9 cellular contexts compared by ENCODE assay signal in the genomic region with DNA sequence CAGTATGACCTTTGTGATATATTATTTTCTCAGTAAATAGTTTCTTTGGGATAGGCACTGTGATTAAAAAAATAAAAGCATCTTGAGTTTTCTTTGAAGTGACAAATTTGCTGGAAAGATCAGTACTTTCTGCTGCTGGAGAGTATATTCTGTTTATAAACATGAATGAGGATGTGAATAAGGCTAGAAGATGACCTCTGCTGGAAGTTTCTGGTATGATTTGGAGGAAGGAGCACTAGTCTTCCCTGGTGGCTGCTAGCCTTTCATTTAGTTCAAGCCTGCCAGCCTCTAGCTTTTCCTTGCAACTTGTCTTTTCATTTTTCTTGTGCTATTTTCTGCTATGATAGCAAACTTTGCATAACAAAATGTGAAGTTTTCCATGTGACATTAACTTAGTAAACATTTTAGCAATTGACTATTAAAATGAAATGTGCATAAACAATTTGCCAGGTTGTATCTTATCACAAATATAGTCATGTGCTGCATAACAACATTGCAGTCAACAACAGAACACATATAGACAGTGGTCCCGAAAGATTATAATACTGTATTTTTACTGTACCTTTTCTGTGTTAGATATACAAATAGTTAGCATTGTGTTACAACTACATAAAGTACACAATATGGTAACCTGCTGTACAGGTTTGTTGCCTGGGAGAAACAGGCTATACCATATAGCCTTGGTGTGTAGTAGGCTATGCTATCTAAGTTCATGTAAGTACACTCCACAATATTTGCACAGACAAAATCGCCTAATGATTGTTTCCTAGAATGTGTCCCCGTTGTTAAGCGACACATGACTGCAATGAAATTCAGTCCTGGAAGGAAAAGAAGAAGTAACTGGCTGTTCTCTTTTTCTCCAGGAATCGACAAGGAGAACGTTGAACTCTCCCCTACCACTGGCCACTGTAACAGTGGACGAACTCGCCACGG. TPM values are rescaled to one million over a fixed set of nuclear protein-coding genes. Genes with fewer than 3 reads are reported as not detected.
A peak's percentile ranks its signal among the peaks of the same experiment; 100 is the strongest.
DNase-seq lines count a peak whose midpoint lies in the region; ATAC-seq and TF ChIP-seq lines count a peak whose summit lies in the region.
"Had no signal": no experiment of that assay in that cellular context is flagged by ENCODE, and none has a peak within 500 bp of the region (broad histone marks: within the 10 kb centered on the region; RNA-seq: fewer than 3 reads in every experiment).

No MANE protein-coding gene starts in this region.

- no peaks in the 10 kb centered on the region for H3K9me3 Mint-ChIP-seq in CD4-positive, alpha-beta memory T cell
- no peaks in the 10 kb centered on the region for H3K9me3 Mint-ChIP-seq in mesothelial cell of epicardium

- POLR2A ChIA-PET in CD4-positive, alpha-beta memory T cell (lab: Charles Lee; ENCODE audit: partially characterized antibody), result interaction anchor here (0.8 to 2.5 kb wide), 4 partner anchors 54 to 365 kb away, joined by 3 to 10 read pairs (median 4); a partner anchor contains a TSS

- H3K4me3 Mint-ChIP-seq in CD4-positive, alpha-beta memory T cell, result peak overlapping the region in 1 of 8 donors; percentile 1
- H3K4me3 Mint-ChIP-seq in mesothelial cell of epicardium, result no peak overlapping the region

- DNase-seq in CD4-positive, alpha-beta memory T cell, result peak in 4 of 5 donors; percentile 60 to 67 (median 63)
- DNase-seq in NCI-H82 (lab: John Stamatoyannopoulos, UW) (peak; percentile 54), breast epithelium (ENCODE audit: low spot score in 2 of 2) (no peak), kidney tubule cell (ENCODE audit: low spot score) (peak; percentile 47), vagina (ENCODE audit: extremely low spot score in 2 of 2) (no peak), mesothelial cell of epicardium (ENCODE audit: low spot score in 2 of 2, unreplicated experiment in 2 of 2) (no peak), NCI-H187 treated with DMSO at 0.1 percent for 48 hours (lab: John Stamatoyannopoulos, UW) (no peak)

- H3K4me3 ChIP-seq in CD4-positive, alpha-beta memory T cell (ENCODE audit: low read length in 2 of 2), result no peak overlapping the region
- H3K4me3 ChIP-seq in breast epithelium (no peak overlapping the region), vagina (no peak overlapping the region)
- H3K4me3 ChIP-seq: SJSA1 had no signal

- H3K4me1 ChIP-seq in CD4-positive, alpha-beta memory T cell (ENCODE audit: insufficient read depth, low read length), result peaks cover 9% of the 10 kb centered on the region
- no peaks in the 10 kb centered on the region for H3K4me1 ChIP-seq in breast epithelium
- no peaks in the 10 kb centered on the region for H3K4me1 ChIP-seq in vagina

- no peaks in the 10 kb centered on the region for H3K27me3 ChIP-seq in CD4-positive, alpha-beta memory T cell (ENCODE audit: insufficient read depth, low read length)
- H3K27me3 ChIP-seq in breast epithelium (no peaks in the 10 kb centered on the region), vagina (no peaks in the 10 kb centered on the region)
- H3K27me3 ChIP-seq: SJSA1 had no signal

- no peaks in the 10 kb centered on the region for H3K36me3 ChIP-seq in CD4-positive, alpha-beta memory T cell (ENCODE audit: insufficient read depth, low read length)
- H3K36me3 ChIP-seq in breast epithelium (no peaks in the 10 kb centered on the region), vagina (peaks cover 0 to 4% of the 10 kb centered on the region in 2 donors)

- ATAC-seq in GM21619 (IDR thresholded peaks at IDR 0.05; ENCODE audit: unreplicated experiment), result peak; percentile 47

- peaks cover 11 to 27% (median 20%) of the 10 kb centered on the region in 4 donors for H3K4me1 Mint-ChIP-seq in CD4-positive, alpha-beta memory T cell
- peaks cover 18% of the 10 kb centered on the region for H3K4me1 Mint-ChIP-seq in mesothelial cell of epicardium

- H3K27me3 Mint-ChIP-seq in CD4-positive, alpha-beta memory T cell, result no peaks in the 10 kb centered on the region
- no peaks in the 10 kb centered on the region for H3K27me3 Mint-ChIP-seq in mesothelial cell of epicardium (ENCODE audit: low read depth)

- H3K9me3 ChIP-seq in CD4-positive, alpha-beta memory T cell (ENCODE audit: control insufficient read depth in 1 of 2, low read length in 2 of 2), result no peaks in the 10 kb centered on the region
- no peaks in the 10 kb centered on the region for H3K9me3 ChIP-seq in breast epithelium
- no peaks in the 10 kb centered on the region for H3K9me3 ChIP-seq in vagina
- H3K9me3 ChIP-seq: SJSA1 had no signal

- H3K27ac Mint-ChIP-seq in CD4-positive, alpha-beta memory T cell, result peak overlapping the region in 1 of 7 donors; percentile 29
- H3K27ac Mint-ChIP-seq in mesothelial cell of epicardium, result no peak overlapping the region

- peaks cover 9 to 16% of the 10 kb centered on the region in 2 donors for H3K36me3 Mint-ChIP-seq in CD4-positive, alpha-beta memory T cell
- peaks cover 15% of the 10 kb centered on the region for H3K36me3 Mint-ChIP-seq in mesothelial cell of epicardium

- TF ChIP-seq CTCF in breast epithelium (IDR thresholded peaks at IDR 0.05) (peak in 2 of 3 donors; percentile 23 to 60), vagina (IDR thresholded peaks at IDR 0.05) (peak in 2 of 3 experiments; percentile 19 to 47), mesothelial cell of epicardium (IDR thresholded peaks at IDR 0.05; ENCODE audit: unreplicated experiment) (no peak)

- TF ChIP-seq POLR2A in breast epithelium (IDR thresholded peaks at IDR 0.05) (no peak), vagina (IDR thresholded peaks at IDR 0.05) (no peak)

- H3K27ac ChIP-seq in CD4-positive, alpha-beta memory T cell (ENCODE audit: low read depth, low read length), result no peak overlapping the region
- H3K27ac ChIP-seq in breast epithelium, result no peak overlapping the region
- no peak overlapping the region for H3K27ac ChIP-seq in vagina
- H3K27ac ChIP-seq: SJSA1 had no signal

- intact Hi-C loops in CD4-positive, alpha-beta memory T cell (cut with micrococcal nuclease), result loop anchor here (1.0 to 5.0 kb wide), 6 partner anchors 52 to 361 kb away; a partner anchor contains a TSS
- intact Hi-C loops in breast epithelium (cut with DNase I; ENCODE audit: low total_unique reads) (no loop called here), vagina (cut with DNase I) (no loop called here)

- CTCF ChIA-PET in CD4-positive, alpha-beta memory T cell (lab: Charles Lee; ENCODE audit: partially characterized antibody), result interaction anchor here (0.7 to 5.6 kb wide), 23 partner anchors 9 to 469 kb away, joined by 3 to 37 read pairs (median 5); no protein-coding TSS in a partner anchor

RNA-seq across cellular contexts. Expression of a gene that starts 18.1 kb away (rescaled TPM):
- total RNA-seq in CD4-positive, alpha-beta memory T cell, result 10 to 100 TPM; 44.1 to 47.4 TPM
- polyA plus RNA-seq in CD4-positive, alpha-beta memory T cell, result 10 to 100 TPM in 1 of 2 donors, 1 to 10 TPM in 1; 8.3 to 15.9 TPM
- total RNA-seq in breast epithelium (10 to 100 TPM in 2 of 3 donors, 1 to 10 TPM in 1; 1.9 to 18.7 (median 11.8) TPM), vagina (11.0 TPM), mesothelial cell of epicardium (21.1 to 21.8 TPM (median 21.2 TPM) in 3 replicates)

RNA-seq across cellular contexts. Expression of a gene that starts 52.0 kb away (rescaled TPM):
- 100 to 1,000 TPM; 133 to 139 TPM for total RNA-seq in CD4-positive, alpha-beta memory T cell
- 10 to 100 TPM; 70.1 to 76.9 TPM for polyA plus RNA-seq in CD4-positive, alpha-beta memory T cell
- total RNA-seq in breast epithelium (10 to 100 TPM in 1 of 3 donors, 1 to 10 TPM in 2; 4.3 to 34.2 (median 8.8) TPM), vagina (0.98 TPM), mesothelial cell of epicardium (not detected in 3 replicates)

RNA-seq across cellular contexts. Expression of a gene that starts 59.6 kb away (rescaled TPM):
- total RNA-seq in CD4-positive, alpha-beta memory T cell, result 100 to 1,000 TPM; 174 to 176 TPM
- polyA plus RNA-seq in CD4-positive, alpha-beta memory T cell, result 100 to 1,000 TPM in 1 of 2 donors, 10 to 100 TPM in 1; 99.2 to 103 TPM
- total RNA-seq in breast epithelium (10 to 100 TPM in 2 of 3 donors, 1 to 10 TPM in 1; 5.9 to 38.1 (median 10.2) TPM), vagina (11.0 TPM), mesothelial cell of epicardium (not detected in 3 replicates)

Comparison
In these comparisons a context has a peak if more than half of its experiments do, and no peak if none do; other contexts are left out.
1. DNase-seq: peak in CD4-positive, alpha-beta memory T cell (4 of 5), NCI-H82 (single experiment) and kidney tubule cell (single experiment); none in breast epithelium (0 of 2), vagina (0 of 2), mesothelial cell of epicardium (0 of 2) and NCI-H187 treated with DMSO at 0.1 percent for 48 hours (single experiment).